ENCODE assay signal across 2 cellular contexts in genomic region chr14:50479041-50479440, GRCh38.
TF ChIP-seq lines count a peak whose summit lies in the region.

No MANE protein-coding gene starts in this region.

TF ChIP-seq in HEK293, 187 proteins besides CTCF, POLR2A, EP300 and RAD21:
- peak; percentile 96 for TF ChIP-seq ZNF133 (tag by site-specific recombination; IDR thresholded peaks at IDR 0.05)
- TF ChIP-seq ZNF140 (tag by site-specific recombination; IDR thresholded peaks at IDR 0.05), result no peak

TF ChIP-seq in GM12878, 131 proteins besides CTCF, POLR2A, EP300 and RAD21:
- no peak for TF ChIP-seq PAX5 (IDR thresholded peaks at IDR 0.05; ENCODE audit: borderline replicate concordance, low read depth, low read length)
- no peak for TF ChIP-seq MYB (IDR thresholded peaks at IDR 0.05; ENCODE audit: borderline replicate concordance, low read depth, low read length)
- no peak for TF ChIP-seq SIN3A (IDR thresholded peaks at IDR 0.05; ENCODE audit: low read depth, low read length)
- TF ChIP-seq STAT1 (conservative IDR thresholded peaks at IDR 0.05), result no peak
- no peak for TF ChIP-seq KAT2A (conservative IDR thresholded peaks at IDR 0.05; ENCODE audit: control insufficient read depth, low read depth, low read length)
- TF ChIP-seq POLR2AphosphoS5 (IDR thresholded peaks at IDR 0.05; ENCODE audit: low read length), result no peak
- TF ChIP-seq RBBP5 (conservative IDR thresholded peaks at IDR 0.05), result no peak
- no peak for TF ChIP-seq BHLHE40 (IDR thresholded peaks at IDR 0.05; ENCODE audit: borderline replicate concordance in 1 of 2, low read depth in 2 of 2, low read length in 1 of 2)
- TF ChIP-seq IRF3 (IDR thresholded peaks at IDR 0.05), result no peak
- no peak for TF ChIP-seq BMI1 (IDR thresholded peaks at IDR 0.05; ENCODE audit: borderline replicate concordance)
- no peak for TF ChIP-seq ELK1 (IDR thresholded peaks at IDR 0.05; ENCODE audit: low read depth, low read length)
- no peak for TF ChIP-seq FOXM1 (IDR thresholded peaks at IDR 0.05; ENCODE audit: low read depth, low read length)
- no peak for TF ChIP-seq KLF5 (IDR thresholded peaks at IDR 0.05; ENCODE audit: partially characterized antibody)
- TF ChIP-seq CHD1 (IDR thresholded peaks at IDR 0.05; ENCODE audit: low read depth, low read length), result no peak
- TF ChIP-seq IRF5 (IDR thresholded peaks at IDR 0.05; ENCODE audit: borderline replicate concordance), result no peak
- TF ChIP-seq NBN (IDR thresholded peaks at IDR 0.05), result no peak
- no peak for TF ChIP-seq EED (IDR thresholded peaks at IDR 0.05; ENCODE audit: low read depth)
- TF ChIP-seq ETV6 (conservative IDR thresholded peaks at IDR 0.05 in 1 of 2, IDR thresholded peaks at IDR 0.05 in 1 of 2; ENCODE audit: borderline replicate concordance in 1 of 2, low read depth in 1 of 2), result no peak
- TF ChIP-seq SMAD1 (IDR thresholded peaks at IDR 0.05; ENCODE audit: low read depth, partially characterized antibody), result no peak
- TF ChIP-seq RELA (IDR thresholded peaks at IDR 0.05; ENCODE audit: borderline replicate concordance, partially characterized antibody), result no peak
